In the genomic region with DNA sequence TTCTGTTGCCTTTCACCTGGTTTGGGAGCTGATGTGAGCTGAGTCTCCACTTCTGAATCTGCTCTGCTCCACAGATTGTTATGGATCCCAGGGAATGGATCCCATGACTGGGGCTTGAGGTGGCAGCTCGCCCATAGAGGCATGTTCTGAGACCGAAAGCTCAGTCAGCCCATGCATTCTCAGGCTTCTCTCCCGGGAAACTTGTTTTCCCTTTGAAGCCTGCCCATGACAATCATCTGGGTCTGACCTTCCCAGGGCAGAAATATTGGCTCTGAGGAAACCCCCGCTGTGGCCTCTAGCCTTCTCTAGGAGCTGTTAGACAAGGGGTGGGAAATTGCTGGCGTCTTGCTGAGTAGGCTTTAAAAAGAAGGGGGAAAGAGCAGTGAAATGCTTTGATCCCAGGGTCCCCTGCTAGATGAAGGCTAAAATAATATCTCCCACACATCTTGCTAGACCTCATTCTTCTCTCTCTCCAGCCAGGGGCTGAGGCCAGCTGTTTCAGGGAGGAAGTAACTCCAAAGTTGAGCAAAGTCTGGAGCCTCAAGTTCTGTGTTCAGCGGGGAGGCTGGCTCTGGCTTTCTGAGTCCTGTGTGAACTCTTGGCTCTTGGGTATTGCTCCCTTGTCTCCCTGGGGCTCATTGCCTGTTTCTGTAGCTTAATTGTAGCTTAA, we compare ENCODE assay signal across 1 cellular context.
TF ChIP-seq lines count a peak whose summit lies in the region.

No MANE protein-coding gene starts in this region.

TF ChIP-seq in K562, 482 proteins besides CTCF, POLR2A, EP300 and RAD21:
- TF ChIP-seq ZFP30 (CRISPR knock-in tag; IDR thresholded peaks at IDR 0.05; ENCODE audit: borderline replicate concordance) (no peak), SPI1 (IDR thresholded peaks at IDR 0.05; ENCODE audit: borderline replicate concordance, low read depth, low read length) (peak; percentile 93), BMI1 (IDR thresholded peaks at IDR 0.05; ENCODE audit: low read length) (no peak), SMARCA5 (IDR thresholded peaks at IDR 0.05) (no peak), NR4A1 (CRISPR knock-in tag; IDR thresholded peaks at IDR 0.05) (no peak), NR4A1 (tag; IDR thresholded peaks at IDR 0.05) (no peak), CEBPB (tag; IDR thresholded peaks at IDR 0.05) (no peak), SRSF1 (IDR thresholded peaks at IDR 0.05; ENCODE audit: low read depth, low read length) (no peak), ZNF592 (IDR thresholded peaks at IDR 0.05) (0 out of 2 replicates have a peak, but pooled peaks have one; percentile 16), C11orf30 (IDR thresholded peaks at IDR 0.05; ENCODE audit: low read depth) (peak; percentile 43), GATA2 (CRISPR knock-in tag; IDR thresholded peaks at IDR 0.05) (peak; percentile 19; the same call in 1 of the 2 replicates), ZNF316 (IDR thresholded peaks at IDR 0.05) (peak; percentile 57), BCL6 (CRISPR knock-in tag; IDR thresholded peaks at IDR 0.05) (no peak), JUN (IDR thresholded peaks at IDR 0.05; ENCODE audit: borderline replicate concordance, low read depth, low read length) (no peak), JUN (CRISPR knock-in tag; IDR thresholded peaks at IDR 0.05; ENCODE audit: borderline replicate concordance) (no peak), DDX20 (tag; IDR thresholded peaks at IDR 0.05; ENCODE audit: low read depth) (no peak), ETV6 (IDR thresholded peaks at IDR 0.05; ENCODE audit: borderline replicate concordance in 1 of 2, low read depth in 2 of 2, low read length in 1 of 2) (0 out of 4 replicates have a peak, but pooled peaks of 1 of the 2 experiments have one; percentile 25), ETV6 (CRISPR knock-in tag; IDR thresholded peaks at IDR 0.05; ENCODE audit: borderline replicate concordance) (no peak)
- TF ChIP-seq, protein P1, sequence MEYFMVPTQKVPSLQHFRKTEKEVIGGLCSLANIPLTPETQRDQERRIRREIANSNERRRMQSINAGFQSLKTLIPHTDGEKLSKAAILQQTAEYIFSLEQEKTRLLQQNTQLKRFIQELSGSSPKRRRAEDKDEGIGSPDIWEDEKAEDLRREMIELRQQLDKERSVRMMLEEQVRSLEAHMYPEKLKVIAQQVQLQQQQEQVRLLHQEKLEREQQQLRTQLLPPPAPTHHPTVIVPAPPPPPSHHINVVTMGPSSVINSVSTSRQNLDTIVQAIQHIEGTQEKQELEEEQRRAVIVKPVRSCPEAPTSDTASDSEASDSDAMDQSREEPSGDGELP (CRISPR knock-in tag; IDR thresholded peaks at IDR 0.05; ENCODE audit: borderline replicate concordance), result peak; percentile 79
- TF ChIP-seq, protein P2, sequence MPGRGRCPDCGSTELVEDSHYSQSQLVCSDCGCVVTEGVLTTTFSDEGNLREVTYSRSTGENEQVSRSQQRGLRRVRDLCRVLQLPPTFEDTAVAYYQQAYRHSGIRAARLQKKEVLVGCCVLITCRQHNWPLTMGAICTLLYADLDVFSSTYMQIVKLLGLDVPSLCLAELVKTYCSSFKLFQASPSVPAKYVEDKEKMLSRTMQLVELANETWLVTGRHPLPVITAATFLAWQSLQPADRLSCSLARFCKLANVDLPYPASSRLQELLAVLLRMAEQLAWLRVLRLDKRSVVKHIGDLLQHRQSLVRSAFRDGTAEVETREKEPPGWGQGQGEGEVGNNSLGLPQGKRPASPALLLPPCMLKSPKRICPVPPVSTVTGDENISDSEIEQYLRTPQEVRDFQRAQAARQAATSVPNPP (IDR thresholded peaks at IDR 0.05; ENCODE audit: borderline replicate concordance, insufficient read depth, insufficient read length), result no peak
